7 cellular contexts compared by ENCODE assay signal in genomic region chr10:59578741-59579140, GRCh38.
"Had no signal": no experiment of that assay in that cellular context is flagged by ENCODE, and none has a peak within 500 bp of the region (broad histone marks: within the 10 kb centered on the region; RNA-seq: fewer than 3 reads in every experiment).

No MANE protein-coding gene starts in this region.

- H3K4me3 ChIP-seq: GM23338 had no signal

- H3K4me3 Mint-ChIP-seq: GM23338, H9 had no signal

- H3K27ac Mint-ChIP-seq: GM23338, H9 had no signal

- DNase-seq: H9, HCEC 1CT, IMR-90 had no signal

- H3K9me3 Mint-ChIP-seq: GM23338, H9 had no signal

- H2AFZ ChIP-seq: GM23338 had no signal

- FAIRE-seq: H1, H54, HTR-8/SVneo had no signal

- H3K4me2 ChIP-seq: GM23338 had no signal
